ENCODE assay signal across 14 cellular contexts in genomic region chr1:25502957-25503356, GRCh38. TPM values are rescaled to one million over a fixed set of nuclear protein-coding genes. Genes with fewer than 3 reads are reported as not detected.
DNase-seq lines count a peak whose midpoint lies in the region; ATAC-seq and TF ChIP-seq lines count a peak whose summit lies in the region.
"Had no signal": no experiment of that assay in that cellular context is flagged by ENCODE, and none has a peak within 500 bp of the region (broad histone marks: within the 10 kb centered on the region; RNA-seq: fewer than 3 reads in every experiment).

No MANE protein-coding gene starts in this region.

- no peak overlapping the region for H3T11ph ChIP-seq in H9 (ENCODE audit: low read length)

- no peak overlapping the region for H4K91ac ChIP-seq in H9 (ENCODE audit: insufficient read length, low read depth, low read length)

- H3K36me3 ChIP-seq in SJSA1 (peaks cover 14% of the 10 kb centered on the region), endodermal cell (ENCODE audit: control insufficient read depth, insufficient read depth, low read length) (peaks cover 26% of the 10 kb centered on the region), H7 (replicated peaks; ENCODE audit: control insufficient read depth, insufficient read depth, low read length) (no peaks in the 10 kb centered on the region)
- peaks cover 0 to 13% (median under 1%) of the 10 kb centered on the region in 3 experiments for H3K36me3 ChIP-seq in naive thymus-derived CD4-positive, alpha-beta T cell (ENCODE audit: control insufficient read depth in 2 of 3, insufficient read depth in 3 of 3, low read length in 3 of 3)

- H3K4me2 ChIP-seq in H9 (ENCODE audit: insufficient read depth, insufficient read length, low read length) = no peak overlapping the region

- peaks cover 0 to 8% (median 4%) of the 10 kb centered on the region in 3 experiments; a peak in 4 of 7 replicates for H3K36me3 Mint-ChIP-seq in H9 (ENCODE audit: insufficient read depth in 1 of 3, low read depth in 3 of 3)
- H3K36me3 Mint-ChIP-seq in endodermal cell (ENCODE audit: low read depth) = peaks cover 16% of the 10 kb centered on the region
- peaks cover 0 to 10% (median 7%) of the 10 kb centered on the region in 5 donors for H3K36me3 Mint-ChIP-seq in naive thymus-derived CD4-positive, alpha-beta T cell

- H3K27me3 ChIP-seq in H9 (ENCODE audit: insufficient read depth, low read length) (no peaks in the 10 kb centered on the region), SJSA1 (replicated peaks) (no peaks in the 10 kb centered on the region), endodermal cell (ENCODE audit: control insufficient read depth, insufficient read depth, low read length, poor library complexity, severe bottlenecking) (no peaks in the 10 kb centered on the region), H7 (ENCODE audit: control insufficient read depth, insufficient read depth, low read length) (no peaks in the 10 kb centered on the region)
- no peaks in the 10 kb centered on the region for H3K27me3 ChIP-seq in naive thymus-derived CD4-positive, alpha-beta T cell (ENCODE audit: control insufficient read depth in 2 of 2, insufficient read depth in 2 of 2, low read length in 2 of 2)

- H2BK5ac ChIP-seq in H9 (ENCODE audit: insufficient read length, low read length) = no peak overlapping the region

- H3K23ac ChIP-seq in H9 (ENCODE audit: insufficient read length, low read depth, low read length) = no peak overlapping the region

- H3K27me3 Mint-ChIP-seq in H9 (ENCODE audit: low read depth) = no peaks in the 10 kb centered on the region; the same call in 1 of the 2 replicates
- H3K27me3 Mint-ChIP-seq in endodermal cell (ENCODE audit: insufficient read depth) = no peaks in the 10 kb centered on the region
- peaks cover 0 to 4% (median 0%) of the 10 kb centered on the region in 5 donors for H3K27me3 Mint-ChIP-seq in naive thymus-derived CD4-positive, alpha-beta T cell

- H2BK12ac ChIP-seq in H9 (ENCODE audit: insufficient read length, low read depth, low read length) = no peak overlapping the region

- H3K27ac Mint-ChIP-seq in H9 (peak overlapping the region in 2 of 3 experiments; percentile 63 to 65; a peak in 2 of 7 replicates), endodermal cell (peak overlapping the region; percentile 66)
- peak overlapping the region; percentile 5 to 92 (median 69) for H3K27ac Mint-ChIP-seq in naive thymus-derived CD4-positive, alpha-beta T cell

- no peaks in the 10 kb centered on the region for H3K79me2 ChIP-seq in H9 (ENCODE audit: insufficient read depth, low read length)

- CTCF ChIA-PET in naive thymus-derived CD4-positive, alpha-beta T cell (lab: Charles Lee) = interaction anchor here (0.6 to 6.9 kb wide), 8 partner anchors 11 to 316 kb away, joined by 3 to 227 read pairs (median 6); no protein-coding TSS in a partner anchor

- no peak overlapping the region for H3K4ac ChIP-seq in H9 (ENCODE audit: low read depth, low read length)

- TF ChIP-seq CTCF in H9 (conservative IDR thresholded peaks at IDR 0.05) (no peak), endodermal cell (conservative IDR thresholded peaks at IDR 0.05) (no peak), coronary artery (IDR thresholded peaks at IDR 0.05) (no peak)

- no peak for DNase-seq in H9
- DNase-seq in SJSA1 (ENCODE audit: low read depth in 1 of 2, low spot score in 2 of 2) = peak in 1 of 2 experiments; percentile 49
- peak; percentile 33 for DNase-seq in endodermal cell
- DNase-seq in naive thymus-derived CD4-positive, alpha-beta T cell = no peak
- DNase-seq in H7 = no peak
- DNase-seq in DMS153 (lab: John Stamatoyannopoulos, UW) = no peak
- DNase-seq in coronary artery (ENCODE audit: low spot score) = no peak
- DNase-seq: activated CD8-positive, alpha-beta memory T cell treated with anti-CD3 and anti-CD28 coated beads, Interleukin-2, amount 50 U/mL, for 48 hours; hippocampal formation; KBM-7; lower lobe of right lung; NCI-H187; SHP77 treated with DMSO at 0.1 percent for 48 hours had no signal

- no peak for ATAC-seq in naive thymus-derived CD4-positive, alpha-beta T cell
- ATAC-seq in GM18511 (IDR thresholded peaks at IDR 0.05; ENCODE audit: unreplicated experiment) = no peak

- H3K4me3 Mint-ChIP-seq in H9 (no peak overlapping the region), endodermal cell (no peak overlapping the region)
- no peak overlapping the region for H3K4me3 Mint-ChIP-seq in naive thymus-derived CD4-positive, alpha-beta T cell

- H3K9me3 Mint-ChIP-seq in H9 (peaks cover 0 to 3% of the 10 kb centered on the region in 2 experiments; a peak in 1 of 5 replicates), endodermal cell (no peaks in the 10 kb centered on the region)
- H3K9me3 Mint-ChIP-seq in naive thymus-derived CD4-positive, alpha-beta T cell = no peaks in the 10 kb centered on the region

- no peak overlapping the region for H2BK20ac ChIP-seq in H9 (ENCODE audit: low read depth, low read length, poor library complexity, severe bottlenecking)

- H3K4me1 Mint-ChIP-seq in H9 (peaks cover 42 to 47% of the 10 kb centered on the region in 2 experiments), endodermal cell (peaks cover 20% of the 10 kb centered on the region)
- H3K4me1 Mint-ChIP-seq in naive thymus-derived CD4-positive, alpha-beta T cell = peaks cover 13 to 39% (median 31%) of the 10 kb centered on the region in 7 donors

- H3K9ac ChIP-seq in H9 (ENCODE audit: extremely low read depth, insufficient read length, low read length) = no peak overlapping the region
- no peak overlapping the region for H3K9ac ChIP-seq in endodermal cell (ENCODE audit: extremely low read depth, low read length, poor library complexity, severe bottlenecking)

- no peak overlapping the region for H2AFZ ChIP-seq in H9 (ENCODE audit: low read length)

- H2BK15ac ChIP-seq in H9 (ENCODE audit: low read depth, low read length) = no peak overlapping the region

- POLR2A ChIA-PET in naive thymus-derived CD4-positive, alpha-beta T cell (lab: Charles Lee) = interaction anchor here (1.9 kb wide), 1 partner anchor 69 kb away, joined by 6 read pairs; no protein-coding TSS in a partner anchor

- H3K79me1 ChIP-seq in H9 (ENCODE audit: insufficient read depth, low read depth, low read length, poor library complexity, severe bottlenecking) = no peaks in the 10 kb centered on the region

- H4K8ac ChIP-seq in H9 (replicated peaks; ENCODE audit: insufficient read length, low read depth, low read length) = no peak overlapping the region

- intact Hi-C loops in naive thymus-derived CD4-positive, alpha-beta T cell (cut with micrococcal nuclease) = loop anchor here in 1 of 2 donors (5.0 kb wide), 2 partner anchors 104 to 294 kb away; no protein-coding TSS in a partner anchor

- no peaks in the 10 kb centered on the region for H3K23me2 ChIP-seq in H9 (ENCODE audit: insufficient read length, low read depth, low read length, poor library complexity, severe bottlenecking)

- H3K9me3 ChIP-seq in H9 (ENCODE audit: control insufficient read depth, low read depth, low read length) (no peaks in the 10 kb centered on the region), SJSA1 (replicated peaks) (no peaks in the 10 kb centered on the region), endodermal cell (ENCODE audit: control insufficient read depth, low read length) (no peaks in the 10 kb centered on the region)
- H3K9me3 ChIP-seq in naive thymus-derived CD4-positive, alpha-beta T cell (ENCODE audit: control insufficient read depth in 2 of 3, low read length in 3 of 3) = no peaks in the 10 kb centered on the region
- H3K9me3 ChIP-seq: lower lobe of right lung had no signal

- no peak overlapping the region for H3K27ac ChIP-seq in H9 (ENCODE audit: insufficient read length, low read depth, low read length)
- peak overlapping the region; percentile 8; the same call in 1 of the 2 replicates for H3K27ac ChIP-seq in SJSA1
- no peak overlapping the region for H3K27ac ChIP-seq in endodermal cell (ENCODE audit: low read depth, low read length)
- peak overlapping the region; percentile 6 for H3K27ac ChIP-seq in naive thymus-derived CD4-positive, alpha-beta T cell (ENCODE audit: low read depth, low read length)
- no peak overlapping the region for H3K27ac ChIP-seq in coronary artery
- H3K27ac ChIP-seq: lower lobe of right lung had no signal

- H3K4me1 ChIP-seq in H9 (ENCODE audit: insufficient read depth, low read length) (peaks cover 3% of the 10 kb centered on the region; the same call in 1 of the 2 replicates), SJSA1 (replicated peaks) (peaks cover 12% of the 10 kb centered on the region), endodermal cell (ENCODE audit: control insufficient read depth, insufficient read depth, low read length) (no peaks in the 10 kb centered on the region)
- peaks cover 0 to 20% of the 10 kb centered on the region in 2 donors for H3K4me1 ChIP-seq in naive thymus-derived CD4-positive, alpha-beta T cell (ENCODE audit: control insufficient read depth in 2 of 2, insufficient read depth in 2 of 2, low read length in 2 of 2)

- no peak overlapping the region for H4K5ac ChIP-seq in H9 (ENCODE audit: insufficient read length, low read depth, low read length)

- no peak overlapping the region for H2BK120ac ChIP-seq in H9 (ENCODE audit: low read depth, low read length, poor library complexity, severe bottlenecking)

- H4K20me1 ChIP-seq in H9 (ENCODE audit: control insufficient read depth, insufficient read depth, insufficient read length) = no peaks in the 10 kb centered on the region

- WGBS in H9 (ENCODE audit: extremely low coverage, insufficient read length, low lambda C conversion rate) = no CpG with 5 or more reads among the region's 4 CpGs
- WGBS in endodermal cell (ENCODE audit: insufficient coverage in 1 of 2, insufficient read length in 1 of 2), 2 experiments = 71 to 85% methylated on average over 3 to 4 of the region's 4 CpGs

- no peak overlapping the region for H3K14ac ChIP-seq in H9 (ENCODE audit: insufficient read depth, low read length)

- H3K4me3 ChIP-seq in SJSA1 = no peak overlapping the region
- H3K4me3 ChIP-seq in endodermal cell (ENCODE audit: low read length) = no peak overlapping the region
- no peak overlapping the region for H3K4me3 ChIP-seq in naive thymus-derived CD4-positive, alpha-beta T cell (ENCODE audit: low read length)
- no peak overlapping the region for H3K4me3 ChIP-seq in H7 (ENCODE audit: insufficient read depth, low read depth, low read length)
- H3K4me3 ChIP-seq in coronary artery = no peak overlapping the region
- H3K4me3 ChIP-seq: lower lobe of right lung had no signal

- no peak overlapping the region for H3K56ac ChIP-seq in H9 (ENCODE audit: insufficient read length, low read depth, low read length)

- H2AK5ac ChIP-seq in H9 (ENCODE audit: insufficient read length, low read length) = no peak overlapping the region

- H3K18ac ChIP-seq in H9 (ENCODE audit: insufficient read length, low read depth, low read length) = no peak overlapping the region

RNA-seq across cellular contexts. Expression of gene LDLRAP1, which starts 40.4 kb away (rescaled TPM):
- 15.7 and 18.9 TPM in 2 replicates for total RNA-seq in H9 (2021)
- total RNA-seq in SJSA1 (2014; rRNA removed; shearing (Covaris generic)) = 10.4 and 11.8 TPM in 2 replicates
- total RNA-seq in endodermal cell = 10 to 100 TPM; 13.9 to 14.5 TPM
- polyA plus RNA-seq in endodermal cell (2013, experiment 1 of 2) = 9.4 TPM
- 8.9 TPM for polyA plus RNA-seq in endodermal cell (2013, experiment 2 of 2)
- total RNA-seq in naive thymus-derived CD4-positive, alpha-beta T cell = 100 to 1,000 TPM in 4 of 5 experiments, 10 to 100 TPM in 1; 28.1 to 364 (median 159) TPM
- 100 to 1,000 TPM; 301 to 853 TPM for polyA plus RNA-seq in naive thymus-derived CD4-positive, alpha-beta T cell
- 47.0 and 47.9 TPM in 2 replicates for total RNA-seq in H7 (2014; rRNA removed; shearing (Covaris generic))

Comparison
In these comparisons a context has a peak if more than half of its experiments do, and no peak if none do; other contexts are left out.
1. H3K27ac ChIP-seq: peak in SJSA1 (single experiment) and naive thymus-derived CD4-positive, alpha-beta T cell (single experiment); none in H9 (single experiment), endodermal cell (single experiment) and coronary artery (0 of 2).
2. Peak in every context shown above with its lines, with median percentiles within 50 percentile points of each other: H3K27ac Mint-ChIP-seq.